15 cellular contexts compared by ENCODE assay signal in the genomic region with DNA sequence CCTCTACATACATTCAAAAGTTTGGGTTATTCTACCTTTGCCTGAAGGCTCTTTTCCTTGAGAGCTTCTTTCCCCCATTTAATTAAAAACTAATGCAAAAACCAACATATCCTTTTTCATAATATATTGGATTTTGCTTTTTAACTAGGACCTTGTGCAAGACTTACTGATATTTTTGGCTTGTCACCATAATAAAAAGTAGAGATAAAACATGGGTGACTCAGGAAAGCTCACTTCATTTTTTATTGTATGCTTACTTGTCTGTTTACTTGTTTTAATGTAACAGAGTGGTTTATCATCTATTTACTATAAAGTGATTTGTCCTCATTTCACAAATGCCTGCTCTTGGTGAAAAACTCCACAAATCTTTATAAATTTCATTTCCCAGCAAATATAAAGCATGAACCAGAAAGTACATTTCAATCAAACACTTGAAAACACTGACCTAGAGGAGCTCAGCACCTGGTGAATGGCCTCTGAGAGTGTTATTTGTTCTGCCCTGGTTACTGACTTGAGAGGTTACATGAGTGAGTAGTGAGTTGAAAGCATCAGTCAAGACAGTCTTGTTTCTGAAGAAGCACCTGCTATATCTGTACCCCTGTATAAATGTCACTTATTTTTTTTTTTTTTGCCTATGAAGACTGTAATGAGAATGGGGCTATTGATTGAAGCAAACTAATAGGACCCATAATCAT. TPM values are rescaled to one million over a fixed set of nuclear protein-coding genes. Genes with fewer than 3 reads are reported as not detected.
DNase-seq lines count a peak whose midpoint lies in the region; TF ChIP-seq lines count a peak whose summit lies in the region.
"Had no signal": no experiment of that assay in that cellular context is flagged by ENCODE, and none has a peak within 500 bp of the region (broad histone marks: within the 10 kb centered on the region; RNA-seq: fewer than 3 reads in every experiment).

No MANE protein-coding gene starts in this region.

- no peak overlapping the region for H3K18ac ChIP-seq in mesenchymal stem cell (ENCODE audit: low read depth in 1 of 2, low read length in 2 of 2)

- no peak overlapping the region for H4K91ac ChIP-seq in mesenchymal stem cell (ENCODE audit: low read length)

- TF ChIP-seq CTCF in type B pancreatic cell (conservative IDR thresholded peaks at IDR 0.05) = no peak
- no peak for TF ChIP-seq CTCF in testis (IDR thresholded peaks at IDR 0.05)

- H3K4me2 ChIP-seq in mesenchymal stem cell (ENCODE audit: low read length, poor library complexity, severe bottlenecking) = no peak overlapping the region
- H3K4me2 ChIP-seq: BLaER1 had no signal

- no peak overlapping the region for H2BK15ac ChIP-seq in mesenchymal stem cell (ENCODE audit: low read depth, poor library complexity, severe bottlenecking)

- H3K4me3 ChIP-seq in mesenchymal stem cell (ENCODE audit: insufficient read depth in 1 of 2, low read depth in 1 of 2, low read length in 2 of 2) (no peak overlapping the region), testis (no peak overlapping the region)
- H3K4me3 ChIP-seq: BLaER1, GM23248, suprapubic skin had no signal

- H4K8ac ChIP-seq in mesenchymal stem cell (ENCODE audit: low read length) = no peak overlapping the region

- DNase-seq in NCI-H510A treated with DMSO at 0.1 percent for 48 hours (lab: John Stamatoyannopoulos, UW) = peak; percentile 66
- DNase-seq in NCI-H510A (lab: John Stamatoyannopoulos, UW) = no peak
- peak; percentile 53 for DNase-seq in NCI-H345 (lab: John Stamatoyannopoulos, UW)
- DNase-seq in epithelial cell of prostate (ENCODE audit: low read depth, low spot score) = no peak
- no peak for DNase-seq in type B pancreatic cell (ENCODE audit: extremely low spot score, unreplicated experiment)
- no peak for DNase-seq in mesenchymal stem cell
- no peak for DNase-seq in DMS114 treated with DMSO at 0.1 percent for 48 hours (lab: John Stamatoyannopoulos, UW; ENCODE audit: unreplicated experiment)
- DNase-seq in testis = no peak
- DNase-seq: activated CD4-positive, CD25-positive, alpha-beta regulatory T cell treated with anti-CD3 and anti-CD28 coated beads, Interleukin-2, amount 50 U/mL, for 72 hours; brain microvascular endothelial cell; DMS 273 treated with DMSO at 0.1 percent for 48 hours; GM23248 had no signal

- no peak overlapping the region for H3K14ac ChIP-seq in mesenchymal stem cell (ENCODE audit: low read length in 2 of 2)

- no peak overlapping the region for H2BK120ac ChIP-seq in mesenchymal stem cell (ENCODE audit: low read depth, low read length)

- no peak for TF ChIP-seq POLR2A in testis (IDR thresholded peaks at IDR 0.05)

- H3K4me1 ChIP-seq in mesenchymal stem cell (ENCODE audit: control insufficient read depth, insufficient read depth, low read depth, low read length) (no peaks in the 10 kb centered on the region), testis (no peaks in the 10 kb centered on the region)
- H3K4me1 ChIP-seq: BLaER1, suprapubic skin had no signal

- H2BK5ac ChIP-seq in mesenchymal stem cell (ENCODE audit: low read depth, low read length, poor library complexity, severe bottlenecking) = no peak overlapping the region

- no peak overlapping the region for H2AK5ac ChIP-seq in mesenchymal stem cell (ENCODE audit: low read length, severe bottlenecking)

- H3K9me3 ChIP-seq in mesenchymal stem cell (ENCODE audit: control insufficient read depth, low read length) (no peaks in the 10 kb centered on the region), testis (no peaks in the 10 kb centered on the region)
- H3K9me3 ChIP-seq: BLaER1, suprapubic skin had no signal

- H3K36me3 ChIP-seq in mesenchymal stem cell (ENCODE audit: control insufficient read depth in 1 of 2, insufficient read depth in 2 of 2, low read depth in 1 of 2, low read length in 2 of 2) = no peaks in the 10 kb centered on the region
- H3K36me3 ChIP-seq in testis (ENCODE audit: low read depth, missing control alignments) = no peaks in the 10 kb centered on the region
- H3K36me3 ChIP-seq: BLaER1, brain microvascular endothelial cell, suprapubic skin had no signal

- no peak overlapping the region for H3K9ac ChIP-seq in mesenchymal stem cell (ENCODE audit: low read length)
- H3K9ac ChIP-seq: BLaER1, GM23248 had no signal

- H3K36me3 Mint-ChIP-seq in type B pancreatic cell = no peaks in the 10 kb centered on the region

- peaks cover 3% of the 10 kb centered on the region for H3K9me3 Mint-ChIP-seq in type B pancreatic cell
- H3K9me3 Mint-ChIP-seq: activated T-helper 1 cell treated with anti-CD3 and anti-CD28 coated beads, Interleukin-12 subunit alpha, Interleukin-12 subunit beta, Interleukin-2, Interleukin-4 antibody, amounts not matched to agents 30 ng/mL and 10 ng/mL and 1 ng/mL, durations not matched to agents 14 hours and 24 hours and 36 hours had no signal

- H3K4me1 Mint-ChIP-seq in type B pancreatic cell (ENCODE audit: unreplicated experiment) = peaks cover 5% of the 10 kb centered on the region

- no peaks in the 10 kb centered on the region for H3K27me3 Mint-ChIP-seq in type B pancreatic cell

- H3K27me3 ChIP-seq in mesenchymal stem cell (ENCODE audit: control insufficient read depth in 1 of 2, insufficient read depth in 1 of 2, low read length in 2 of 2) (no peaks in the 10 kb centered on the region), testis (no peaks in the 10 kb centered on the region)
- H3K27me3 ChIP-seq: BLaER1, brain microvascular endothelial cell, suprapubic skin had no signal

- no peak overlapping the region for H2AFZ ChIP-seq in mesenchymal stem cell (ENCODE audit: low read depth, low read length)
- H2AFZ ChIP-seq: GM23248 had no signal

- H3K4ac ChIP-seq in mesenchymal stem cell (ENCODE audit: low read depth in 1 of 2, low read length in 2 of 2) = no peak overlapping the region

- no peak overlapping the region for H3K4me3 Mint-ChIP-seq in type B pancreatic cell
- H3K4me3 Mint-ChIP-seq: activated T-helper 1 cell treated with anti-CD3 and anti-CD28 coated beads, Interleukin-12 subunit alpha, Interleukin-12 subunit beta, Interleukin-2, Interleukin-4 antibody, amounts not matched to agents 30 ng/mL and 10 ng/mL and 1 ng/mL, durations not matched to agents 14 hours and 24 hours and 36 hours had no signal

- no peak overlapping the region for H2BK12ac ChIP-seq in mesenchymal stem cell (ENCODE audit: low read length in 2 of 2)

- peaks cover 2% of the 10 kb centered on the region for H3K79me1 ChIP-seq in mesenchymal stem cell (replicated peaks; ENCODE audit: low read length, poor library complexity, severe bottlenecking)

- H3K27ac ChIP-seq in epithelial cell of prostate (peak overlapping the region; percentile 65), mesenchymal stem cell (ENCODE audit: low read length, poor library complexity, severe bottlenecking) (no peak overlapping the region), testis (no peak overlapping the region)
- H3K27ac ChIP-seq: BLaER1, brain microvascular endothelial cell, GM23248, suprapubic skin had no signal

- peak overlapping the region; percentile 67 for H3K27ac Mint-ChIP-seq in type B pancreatic cell
- H3K27ac Mint-ChIP-seq: activated T-helper 1 cell treated with anti-CD3 and anti-CD28 coated beads, Interleukin-12 subunit alpha, Interleukin-12 subunit beta, Interleukin-2, Interleukin-4 antibody, amounts not matched to agents 30 ng/mL and 10 ng/mL and 1 ng/mL, durations not matched to agents 14 hours and 24 hours and 36 hours had no signal

- H3K23ac ChIP-seq in mesenchymal stem cell (ENCODE audit: low read length in 2 of 2) = no peak overlapping the region

- intact Hi-C loops in testis (cut with DNase I; ENCODE audit: low total_unique reads) = no loop called here

RNA-seq across cellular contexts. Expression of a gene that starts 20.8 kb away (rescaled TPM):
- total RNA-seq in type B pancreatic cell (ENCODE audit: low replicate concordance) = 26.7 and 72.3 TPM in 2 replicates
- 32.6 TPM for polyA plus RNA-seq in mesenchymal stem cell (2013, experiment 1 of 2)
- 33.3 TPM for polyA plus RNA-seq in mesenchymal stem cell (2013, experiment 2 of 2)
- total RNA-seq in testis = 10 to 100 TPM in 1 of 2 donors, 1 to 10 TPM in 1; 7.2 to 10.6 TPM
- polyA plus RNA-seq in testis (ENCODE audit: insufficient read depth, low read depth, low replicate concordance) = 5.1 TPM
- total RNA-seq: activated T-helper 1 cell treated with anti-CD3 and anti-CD28 coated beads, Interleukin-12 subunit alpha, Interleukin-12 subunit beta, Interleukin-2, Interleukin-4 antibody, amounts not matched to agents 30 ng/mL and 10 ng/mL and 1 ng/mL, durations not matched to agents 14 hours and 24 hours and 36 hours had no signal

Comparison
In these comparisons a context has a peak if more than half of its experiments do, and no peak if none do; other contexts are left out.
1. DNase-seq: peak in NCI-H510A treated with DMSO at 0.1 percent for 48 hours (single experiment) and NCI-H345 (single experiment); none in NCI-H510A (single experiment), epithelial cell of prostate (single experiment), type B pancreatic cell (single experiment), mesenchymal stem cell (single experiment), DMS114 treated with DMSO at 0.1 percent for 48 hours (single experiment) and testis (single experiment).